16 cellular contexts compared by ENCODE assay signal in the genomic region with DNA sequence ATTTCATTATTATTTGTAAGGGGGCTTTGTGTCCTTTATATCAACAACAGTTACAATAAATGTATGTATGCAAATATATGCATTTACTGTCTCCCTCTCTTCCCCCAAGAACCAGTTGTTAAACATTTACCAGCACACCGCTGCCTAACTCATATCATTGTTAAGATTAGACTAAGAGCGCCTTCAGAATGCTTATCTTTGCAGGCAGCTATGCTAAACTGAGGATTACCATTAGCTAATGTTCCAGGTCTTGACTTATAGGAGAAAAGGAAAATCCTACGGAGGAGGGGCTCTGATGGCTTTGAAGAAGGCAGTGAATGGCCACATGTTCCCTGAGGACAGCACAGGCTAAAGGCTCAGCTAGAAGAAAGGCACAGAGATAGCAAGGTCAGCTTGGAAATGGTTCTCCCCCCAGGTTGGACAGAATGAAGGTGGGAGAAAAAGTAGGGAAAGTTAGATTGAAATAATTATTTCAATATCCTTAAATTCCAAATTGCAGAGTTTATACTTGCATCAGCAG.
DNase-seq lines count a peak whose midpoint lies in the region; ATAC-seq and TF ChIP-seq lines count a peak whose summit lies in the region.
"Had no signal": no experiment of that assay in that cellular context is flagged by ENCODE, and none has a peak within 500 bp of the region (broad histone marks: within the 10 kb centered on the region; RNA-seq: fewer than 3 reads in every experiment).

No MANE protein-coding gene starts in this region.

- H2BK20ac ChIP-seq in IMR-90 (ENCODE audit: low read depth, low read length), result peak overlapping the region; percentile 90

- H3K27me3 ChIP-seq in IMR-90 (ENCODE audit: control insufficient read depth, insufficient read depth, low read length), result no peaks in the 10 kb centered on the region
- H3K27me3 ChIP-seq in endodermal cell (ENCODE audit: control insufficient read depth, insufficient read depth, low read length, poor library complexity, severe bottlenecking), result no peaks in the 10 kb centered on the region
- H3K27me3 ChIP-seq in mesendoderm (ENCODE audit: insufficient read depth, low read length, poor library complexity), result no peaks in the 10 kb centered on the region
- no peaks in the 10 kb centered on the region for H3K27me3 ChIP-seq in smooth muscle cell (ENCODE audit: low read depth)
- H3K27me3 ChIP-seq: BE2C had no signal

- H3K23ac ChIP-seq in IMR-90 (ENCODE audit: low read depth, low read length), result no peak overlapping the region
- no peak overlapping the region for H3K23ac ChIP-seq in mesendoderm (ENCODE audit: low read length)

- H2AK5ac ChIP-seq in IMR-90 (ENCODE audit: low read depth, low read length), result no peak overlapping the region; the same call in 1 of the 2 replicates
- no peak overlapping the region for H2AK5ac ChIP-seq in mesendoderm (ENCODE audit: low read length)

- H3K14ac ChIP-seq in IMR-90 (replicated peaks; ENCODE audit: low read depth, low read length), result no peak overlapping the region

- H3K79me1 ChIP-seq in IMR-90 (ENCODE audit: low read depth in 1 of 2, low read length in 2 of 2), result no peaks in the 10 kb centered on the region
- no peaks in the 10 kb centered on the region for H3K79me1 ChIP-seq in mesendoderm (ENCODE audit: low read length)

- H3K27ac ChIP-seq in IMR-90 (ENCODE audit: insufficient read depth, low read length), result no peak overlapping the region
- H3K27ac ChIP-seq in endodermal cell (ENCODE audit: low read depth, low read length), result no peak overlapping the region
- H3K27ac ChIP-seq in mesendoderm (ENCODE audit: low read depth, low read length), result no peak overlapping the region
- no peak overlapping the region for H3K27ac ChIP-seq in smooth muscle cell (ENCODE audit: low read depth)
- H3K27ac ChIP-seq: A549, C4-2B, HL-60 had no signal

- POLR2A ChIA-PET in IMR-90 (lab: Charles Lee; ENCODE audit: unreplicated experiment), result no interaction called here

- TF ChIP-seq RAD21 in IMR-90 (IDR thresholded peaks at IDR 0.05; ENCODE audit: low read length), result no peak

- H4K8ac ChIP-seq in IMR-90 (ENCODE audit: low read depth in 2 of 2, low read length in 2 of 2) (0 out of 4 replicates have a peak overlapping the region, but pooled peaks of 1 of the 2 experiments have one; percentile 42), mesendoderm (ENCODE audit: low read depth, low read length) (no peak overlapping the region)

- H3F3A ChIP-seq in smooth muscle cell (ENCODE audit: low read depth), result no peaks in the 10 kb centered on the region

- H4K91ac ChIP-seq in IMR-90 (ENCODE audit: insufficient read depth, low read depth, low read length), result no peak overlapping the region

- H2BK5ac ChIP-seq in IMR-90 (ENCODE audit: low read depth, low read length, poor library complexity, severe bottlenecking), result no peak overlapping the region
- H2BK5ac ChIP-seq in mesendoderm (ENCODE audit: low read length), result no peak overlapping the region

- H2AFZ ChIP-seq in IMR-90 (replicated peaks; ENCODE audit: low read length, poor library complexity) (peak overlapping the region; percentile 32), smooth muscle cell (ENCODE audit: low read depth) (peak overlapping the region; percentile 69)

- H3K4ac ChIP-seq in IMR-90 (ENCODE audit: low read depth, low read length) (no peak overlapping the region), mesendoderm (ENCODE audit: low read depth, low read length) (no peak overlapping the region)

- in situ Hi-C loops in IMR-90 (cut with MboI; ENCODE audit: low sequenced_read_pairs), result no loop called here

- H3K4me3 ChIP-seq in IMR-90 (ENCODE audit: insufficient read depth, low read depth, low read length) (no peak overlapping the region), endodermal cell (ENCODE audit: low read length) (peak overlapping the region; percentile 50), mesendoderm (ENCODE audit: low read length) (no peak overlapping the region), smooth muscle cell (no peak overlapping the region)
- H3K4me3 ChIP-seq: A549 had no signal

- H3K36me3 Mint-ChIP-seq in endodermal cell (ENCODE audit: low read depth), result no peaks in the 10 kb centered on the region

- TF ChIP-seq CTCF in IMR-90 (conservative IDR thresholded peaks at IDR 0.05; ENCODE audit: low read depth, low read length) (no peak), endodermal cell (conservative IDR thresholded peaks at IDR 0.05) (no peak), smooth muscle cell (IDR thresholded peaks at IDR 0.05; ENCODE audit: borderline replicate concordance, insufficient read depth, poor library complexity, severe bottlenecking) (no peak)

- no peak overlapping the region for H3K9ac ChIP-seq in IMR-90 (ENCODE audit: low read depth, low read length)
- no peak overlapping the region for H3K9ac ChIP-seq in endodermal cell (ENCODE audit: extremely low read depth, low read length, poor library complexity, severe bottlenecking)
- no peak overlapping the region for H3K9ac ChIP-seq in mesendoderm (ENCODE audit: low read length)
- no peak overlapping the region for H3K9ac ChIP-seq in smooth muscle cell (ENCODE audit: low read depth)

- intact Hi-C loops in IMR-90 (cut with micrococcal nuclease), result no loop called here

- no peak overlapping the region for H3K4me3 Mint-ChIP-seq in endodermal cell
- H3K4me3 Mint-ChIP-seq: CD4-positive, alpha-beta memory T cell had no signal

- no peaks in the 10 kb centered on the region for H3K27me3 Mint-ChIP-seq in endodermal cell (ENCODE audit: insufficient read depth)

- DNase-seq in IMR-90 (no peak), endodermal cell (peak; percentile 51), mesendoderm (peak; percentile 67), smooth muscle cell (lab: John Stamatoyannopoulos, UW; ENCODE audit: unreplicated experiment) (no peak), mucosa of gallbladder (ENCODE audit: low spot score) (no peak)
- no peak for DNase-seq in effector CD8-positive, alpha-beta T cell (lab: John Stamatoyannopoulos, UW)
- DNase-seq: BE2C; CD4-positive, alpha-beta memory T cell; DMS153; DMS79 treated with DMSO at 0.1 percent for 48 hours; EL; GDM1 had no signal

- H3K9me3 ChIP-seq in IMR-90 (ENCODE audit: control insufficient read depth, insufficient read depth, low read length) (peaks cover 6% of the 10 kb centered on the region), endodermal cell (ENCODE audit: control insufficient read depth, low read length) (no peaks in the 10 kb centered on the region), smooth muscle cell (replicated peaks; ENCODE audit: low read depth) (no peaks in the 10 kb centered on the region)
- H3K9me3 ChIP-seq: A549, BE2C had no signal

- no peak overlapping the region for H3K4me2 ChIP-seq in IMR-90 (ENCODE audit: low read depth, low read length)
- H3K4me2 ChIP-seq in mesendoderm (ENCODE audit: low read length), result no peak overlapping the region
- H3K4me2 ChIP-seq in smooth muscle cell, result no peak overlapping the region
- H3K4me2 ChIP-seq: A549 had no signal

- H3K4me1 ChIP-seq in IMR-90 (ENCODE audit: control insufficient read depth, insufficient read depth, low read length) (no peaks in the 10 kb centered on the region), endodermal cell (ENCODE audit: control insufficient read depth, insufficient read depth, low read length) (peaks cover 5% of the 10 kb centered on the region), mesendoderm (ENCODE audit: control insufficient read depth, low read depth, low read length) (no peaks in the 10 kb centered on the region), smooth muscle cell (ENCODE audit: low read depth) (peaks cover 3% of the 10 kb centered on the region)
- H3K4me1 ChIP-seq: A549, BE2C had no signal

- TF ChIP-seq POLR2A in IMR-90 (IDR thresholded peaks at IDR 0.05; ENCODE audit: low read depth, low read length), result no peak

- ATAC-seq in IMR-90 (ENCODE audit: low read depth) (no peak), GM19397 (IDR thresholded peaks at IDR 0.05; ENCODE audit: unreplicated experiment) (no peak)
- ATAC-seq: A549 had no signal

- H3K18ac ChIP-seq in IMR-90 (ENCODE audit: low read depth, low read length), result no peak overlapping the region
- H3K18ac ChIP-seq in mesendoderm (ENCODE audit: low read length), result no peak overlapping the region

- H3K27ac Mint-ChIP-seq in endodermal cell, result no peak overlapping the region
- H3K27ac Mint-ChIP-seq: CD4-positive, alpha-beta memory T cell had no signal

- H4K5ac ChIP-seq in IMR-90 (ENCODE audit: low read depth, low read length) (no peak overlapping the region), mesendoderm (ENCODE audit: low read length) (no peak overlapping the region)

- H3K9me3 Mint-ChIP-seq in endodermal cell, result peaks cover 1% of the 10 kb centered on the region
- H3K9me3 Mint-ChIP-seq: CD4-positive, alpha-beta memory T cell had no signal

- no TSS peak for BruUV-seq in IMR-90 (replicated peaks; lab: Mats Ljungman, UMichigan)

- H3K79me2 ChIP-seq in mesendoderm (ENCODE audit: control insufficient read depth, insufficient read depth, low read length) (no peaks in the 10 kb centered on the region), smooth muscle cell (ENCODE audit: low read depth) (no peaks in the 10 kb centered on the region)

- CTCF ChIA-PET in IMR-90 (lab: Yijun Ruan, JAX), result interaction anchor here (0.6 kb wide), 1 partner anchor 18 kb away, joined by 3 read pairs; no protein-coding TSS in a partner anchor

- H3K4me1 Mint-ChIP-seq in endodermal cell, result peaks cover 13% of the 10 kb centered on the region
- H3K4me1 Mint-ChIP-seq: CD4-positive, alpha-beta memory T cell had no signal

- H4K20me1 ChIP-seq in IMR-90 (ENCODE audit: insufficient read depth, low read length), result no peaks in the 10 kb centered on the region
- H4K20me1 ChIP-seq in smooth muscle cell (ENCODE audit: low read depth), result no peaks in the 10 kb centered on the region

- H3K9me1 ChIP-seq in IMR-90 (ENCODE audit: insufficient read depth, low read length), result no peaks in the 10 kb centered on the region

- dilution Hi-C loops in IMR-90 (cut with HindIII; ENCODE audit: low sequenced_read_pairs, unreplicated experiment), result no loop called here

- no peaks in the 10 kb centered on the region for H3K36me3 ChIP-seq in IMR-90 (ENCODE audit: control insufficient read depth, insufficient read depth, low read length)
- no peaks in the 10 kb centered on the region for H3K36me3 ChIP-seq in endodermal cell (ENCODE audit: control insufficient read depth, insufficient read depth, low read length)
- no peaks in the 10 kb centered on the region for H3K36me3 ChIP-seq in mesendoderm (ENCODE audit: control insufficient read depth, insufficient read depth, low read length)
- no peaks in the 10 kb centered on the region for H3K36me3 ChIP-seq in smooth muscle cell (ENCODE audit: low read depth)
- H3K36me3 ChIP-seq: BE2C had no signal

- H2BK120ac ChIP-seq in IMR-90 (ENCODE audit: low read depth, low read length) (peak overlapping the region; percentile 52; the same call in 1 of the 2 replicates), mesendoderm (ENCODE audit: low read depth, low read length) (no peak overlapping the region)

- whole genome bisulfite sequencing in IMR-90 (ENCODE audit: extremely low coverage in 2 of 2, insufficient read length in 1 of 2), 2 experiments, result no CpG with 5 or more reads among the region's 3 CpGs
- 80 to 86% methylated on average over 1 to 3 of the region's 3 CpGs for WGBS in endodermal cell (ENCODE audit: insufficient coverage in 1 of 2, insufficient read length in 1 of 2), 2 experiments
- no CpG with 5 or more reads among the region's 3 CpGs for WGBS in mesendoderm (ENCODE audit: extremely low coverage, insufficient coverage, low lambda C conversion rate)
- 32% methylated on average over 3 of the region's 3 CpGs for WGBS in smooth muscle cell (ENCODE audit: low lambda C conversion rate)

- H2BK15ac ChIP-seq in IMR-90 (ENCODE audit: low read depth, low read length) (no peak overlapping the region), mesendoderm (replicated peaks; ENCODE audit: low read depth) (no peak overlapping the region)

- H3K56ac ChIP-seq in IMR-90 (ENCODE audit: extremely low read depth, insufficient read depth, low read length) (no peak overlapping the region), mesendoderm (ENCODE audit: low read length) (no peak overlapping the region)

- H2AK9ac ChIP-seq in IMR-90 (replicated peaks; ENCODE audit: low read depth, low read length, poor library complexity), result no peak overlapping the region

Comparison
In these comparisons a context has a peak if more than half of its experiments do, and no peak if none do; other contexts are left out.
1. DNase-seq: peak in endodermal cell (single experiment) and mesendoderm (single experiment); none in IMR-90 (single experiment), smooth muscle cell (single experiment), effector CD8-positive, alpha-beta T cell (single experiment) and mucosa of gallbladder (single experiment).